In genomic region chr13:41723136-41723535, GRCh38 we compare ENCODE assay signal across 28 cellular contexts.
"Had no signal": no experiment of that assay in that cellular context is flagged by ENCODE, and none has a peak within 500 bp of the region (broad histone marks: within the 10 kb centered on the region; RNA-seq: fewer than 3 reads in every experiment).

No MANE protein-coding gene starts in this region.

- H3K36me3 ChIP-seq: neural progenitor cell, ovary, thoracic aorta, uterus had no signal

- DNase-seq: hypothalamus; immature natural killer cell; kidney; left colon; left lung; lower lobe of right lung; mammary epithelial cell; mesenchymal stem cell; naive B cell; natural killer cell; nephron progenitor cell; ovary; small intestine; spleen; stimulated activated CD4-positive, alpha-beta T cell treated with anti-CD3 and anti-CD28 coated beads, Interleukin-4, amount 100 ng/mL, for 24 hours; stimulated activated naive CD4-positive, alpha-beta T cell; tibial artery; upper lobe of right lung; uterus had no signal

- FAIRE-seq: islet of Langerhans, kidney, small intestine had no signal

- H3K27ac Mint-ChIP-seq: immature natural killer cell; naive B cell; natural killer cell; nephron progenitor cell; neural progenitor cell; progenitor cell of endocrine pancreas; stimulated activated effector memory CD8-positive, alpha-beta T cell treated with anti-CD3 and anti-CD28 coated beads, Interleukin-12 subunit alpha, Interleukin-12 subunit beta, amount 100 ng/mL, for 72 hours; stimulated activated naive CD8-positive, alpha-beta T cell treated with anti-CD3 and anti-CD28 coated beads, Interleukin-15, Interleukin-2, amounts not matched to agents 100 ng/mL and 50 ng/mL, for 24 hours had no signal

- H3K27me3 ChIP-seq: left lung, neural progenitor cell, ovary, right atrium auricular region, spleen, suprapubic skin, tibial artery, upper lobe of right lung, uterus had no signal

- H3K36me3 Mint-ChIP-seq: natural killer cell, neural progenitor cell had no signal

- H3K9me3 ChIP-seq: left lung, lower lobe of right lung, ovary, right atrium auricular region, spleen, suprapubic skin, thoracic aorta, tibial artery, upper lobe of right lung, uterus had no signal

- H3K4me2 ChIP-seq: neural progenitor cell had no signal

- H2AFZ ChIP-seq: neural progenitor cell had no signal

- ATAC-seq: left colon, left lung, lower lobe of right lung, natural killer cell, sciatic nerve had no signal

- H3K9ac ChIP-seq: neural progenitor cell had no signal

- H3K4me1 ChIP-seq: left lung, lower lobe of right lung, neural progenitor cell, right atrium auricular region, spleen, suprapubic skin, tibial artery, upper lobe of right lung, uterus had no signal

- H3K4me3 ChIP-seq: left lung, lower lobe of right lung, neural progenitor cell, ovary, right atrium auricular region, spleen, suprapubic skin, thoracic aorta, tibial artery, upper lobe of right lung, uterus had no signal

- H3K4me3 Mint-ChIP-seq: immature natural killer cell; naive B cell; natural killer cell; nephron progenitor cell; neural progenitor cell; stimulated activated effector memory CD8-positive, alpha-beta T cell treated with anti-CD3 and anti-CD28 coated beads, Interleukin-12 subunit alpha, Interleukin-12 subunit beta, amount 100 ng/mL, for 72 hours; stimulated activated naive CD8-positive, alpha-beta T cell treated with anti-CD3 and anti-CD28 coated beads, Interleukin-15, Interleukin-2, amounts not matched to agents 100 ng/mL and 50 ng/mL, for 24 hours had no signal

- H3K27me3 Mint-ChIP-seq: naive B cell; progenitor cell of endocrine pancreas; stimulated activated naive CD8-positive, alpha-beta T cell treated with anti-CD3 and anti-CD28 coated beads, Interleukin-15, Interleukin-2, amounts not matched to agents 100 ng/mL and 50 ng/mL, for 24 hours had no signal

- H3K4me1 Mint-ChIP-seq: immature natural killer cell; naive B cell; natural killer cell; nephron progenitor cell; neural progenitor cell; stimulated activated effector memory CD8-positive, alpha-beta T cell treated with anti-CD3 and anti-CD28 coated beads, Interleukin-12 subunit alpha, Interleukin-12 subunit beta, amount 100 ng/mL, for 72 hours had no signal

- H3K9me3 Mint-ChIP-seq: immature natural killer cell; naive B cell; natural killer cell; nephron progenitor cell; neural progenitor cell; stimulated activated effector memory CD8-positive, alpha-beta T cell treated with anti-CD3 and anti-CD28 coated beads, Interleukin-12 subunit alpha, Interleukin-12 subunit beta, amount 100 ng/mL, for 72 hours; stimulated activated naive CD8-positive, alpha-beta T cell treated with anti-CD3 and anti-CD28 coated beads, Interleukin-15, Interleukin-2, amounts not matched to agents 100 ng/mL and 50 ng/mL, for 24 hours had no signal

- H3K27ac ChIP-seq: left lung, lower lobe of right lung, neural progenitor cell, ovary, right atrium auricular region, suprapubic skin, thoracic aorta, tibial artery, upper lobe of right lung, uterus had no signal
